Comparison of ENCODE assay signal across 18 cellular contexts in genomic region chr3:49670940-49671290, GRCh38. TPM values are rescaled to one million over a fixed set of nuclear protein-coding genes. Genes with fewer than 3 reads are reported as not detected.
DNase-seq lines count a peak whose midpoint lies in the region; ATAC-seq and TF ChIP-seq lines count a peak whose summit lies in the region.
"Had no signal": no experiment of that assay in that cellular context is flagged by ENCODE, and none has a peak within 500 bp of the region (broad histone marks: within the 10 kb centered on the region; RNA-seq: fewer than 3 reads in every experiment).

No MANE protein-coding gene starts in this region.

- no peak overlapping the region for H3K4me2 ChIP-seq in GM23338

- H3K4me3 ChIP-seq in GM23338: no peak overlapping the region
- H3K4me3 ChIP-seq: GM12878, GM23248, K562, SK-N-MC had no signal

- H3K36me3 ChIP-seq in GM23338 (ENCODE audit: insufficient read depth): no peaks in the 10 kb centered on the region

- no peak overlapping the region for H2AFZ ChIP-seq in GM23338
- H2AFZ ChIP-seq: GM23248 had no signal

- no peaks in the 10 kb centered on the region for H3K27me3 ChIP-seq in GM23338 (ENCODE audit: insufficient read depth)

- no peak for ATAC-seq in GM23338
- no peak for ATAC-seq in activated T-helper 17 cell treated with anti-CD3 and anti-CD28 coated beads, Interleukin-2, amount 50 U/mL, for 72 hours (replicated peaks)

- peaks cover 11% of the 10 kb centered on the region for H3K27me3 Mint-ChIP-seq in GM23338 (ENCODE audit: insufficient read depth, low read depth, poor library complexity)
- no peaks in the 10 kb centered on the region for H3K27me3 Mint-ChIP-seq in activated T-helper 17 cell treated with anti-CD3 and anti-CD28 coated beads, Interleukin-2, amount 50 U/mL, for 72 hours
- no peaks in the 10 kb centered on the region for H3K27me3 Mint-ChIP-seq in mesothelial cell of epicardium (ENCODE audit: low read depth)
- H3K27me3 Mint-ChIP-seq: CD4-positive, alpha-beta memory T cell had no signal

- H3K27ac ChIP-seq in 22Rv1 (peak overlapping the region; percentile 97), GM23338 (ENCODE audit: low read depth) (peak overlapping the region; percentile 69; the same call in 1 of the 2 replicates)
- H3K27ac ChIP-seq: GM23248, SK-N-MC had no signal

- no peak for TF ChIP-seq CTCF in 22Rv1 (IDR thresholded peaks at IDR 0.05)
- no peak for TF ChIP-seq CTCF in GM23338 (conservative IDR thresholded peaks at IDR 0.05; ENCODE audit: low read depth in 2 of 2)
- no peak for TF ChIP-seq CTCF in mesothelial cell of epicardium (IDR thresholded peaks at IDR 0.05; ENCODE audit: unreplicated experiment)

- peaks cover 14% of the 10 kb centered on the region; the same call in 1 of the 2 replicates for H4K20me1 ChIP-seq in GM23338 (replicated peaks; ENCODE audit: insufficient read depth)

- H3K9me3 Mint-ChIP-seq in GM23338 (no peaks in the 10 kb centered on the region), mesothelial cell of epicardium (no peaks in the 10 kb centered on the region)
- no peaks in the 10 kb centered on the region for H3K9me3 Mint-ChIP-seq in activated T-helper 17 cell treated with anti-CD3 and anti-CD28 coated beads, Interleukin-2, amount 50 U/mL, for 72 hours

- H3K27ac Mint-ChIP-seq in GM23338 (peak overlapping the region; percentile 36; the same call in 1 of the 2 replicates), mesothelial cell of epicardium (no peak overlapping the region)
- peak overlapping the region; percentile 61 for H3K27ac Mint-ChIP-seq in activated T-helper 17 cell treated with anti-CD3 and anti-CD28 coated beads, Interleukin-2, amount 50 U/mL, for 72 hours

- no peak overlapping the region; the same call in 2 of the 3 replicates for H3K4me3 Mint-ChIP-seq in GM23338
- no peak overlapping the region for H3K4me3 Mint-ChIP-seq in activated T-helper 17 cell treated with anti-CD3 and anti-CD28 coated beads, Interleukin-2, amount 50 U/mL, for 72 hours
- no peak overlapping the region for H3K4me3 Mint-ChIP-seq in mesothelial cell of epicardium

- peaks cover 8% of the 10 kb centered on the region for H3K36me3 Mint-ChIP-seq in GM23338 (ENCODE audit: low read depth)
- H3K36me3 Mint-ChIP-seq in activated T-helper 17 cell treated with anti-CD3 and anti-CD28 coated beads, Interleukin-2, amount 50 U/mL, for 72 hours (ENCODE audit: low read depth): peaks cover 6% of the 10 kb centered on the region
- no peaks in the 10 kb centered on the region for H3K36me3 Mint-ChIP-seq in mesothelial cell of epicardium

- H3K4me1 ChIP-seq in GM23338 (ENCODE audit: insufficient read depth): peaks cover 15% of the 10 kb centered on the region

- H3F3A ChIP-seq in GM23338 (replicated peaks; ENCODE audit: low read depth): no peaks in the 10 kb centered on the region

- H3K4me1 Mint-ChIP-seq in GM23338: peaks cover 42% of the 10 kb centered on the region
- peaks cover 10% of the 10 kb centered on the region for H3K4me1 Mint-ChIP-seq in activated T-helper 17 cell treated with anti-CD3 and anti-CD28 coated beads, Interleukin-2, amount 50 U/mL, for 72 hours
- peaks cover 33% of the 10 kb centered on the region for H3K4me1 Mint-ChIP-seq in mesothelial cell of epicardium

- H3K79me2 ChIP-seq in GM23338 (replicated peaks; ENCODE audit: insufficient read depth): peaks cover 11% of the 10 kb centered on the region

- no peak for DNase-seq in GM23338 (ENCODE audit: low spot score)
- no peak for DNase-seq in mesothelial cell of epicardium (ENCODE audit: low spot score in 2 of 2, unreplicated experiment in 2 of 2)
- DNase-seq in iPS-NIHi11 (ENCODE audit: low spot score): no peak
- no peak for DNase-seq in activated CD4-positive, alpha-beta T cell treated with anti-CD3 and anti-CD28 coated beads, Interleukin-2, amount 50 U/mL, for 4 hours
- DNase-seq: DMS53, GM23248, NCI-H1105, NCI-H2081, NCI-H2171 treated with DMSO at 0.1 percent for 48 hours, NCI-H446 treated with DMSO at 0.1 percent for 48 hours, SHP77 had no signal

- no peaks in the 10 kb centered on the region for H3K9me2 ChIP-seq in GM23338 (ENCODE audit: insufficient read depth)

TF ChIP-seq in GM23338, 12 proteins besides CTCF, POLR2A, EP300 and RAD21 (continues in another document):
- TF ChIP-seq EZH2phosphoT487 (IDR thresholded peaks at IDR 0.05; ENCODE audit: unreplicated experiment): no peak

RNA-seq across cellular contexts. Expression of gene APEH, which starts 3.2 kb away (rescaled TPM):
- total RNA-seq in GM23338 (2014; rRNA removed; shearing (Covaris generic)): 202 and 264 TPM in 2 replicates
- polyA plus RNA-seq in GM23338 (2016; fragmentation: Nextera tagmentation; extraction: Ambion mirVana): 170 and 178 TPM in 2 replicates
- 100 to 1,000 TPM in 1 of 2 donors, 10 to 100 TPM in 1; 88.6 to 184 TPM for total RNA-seq in activated T-helper 17 cell treated with anti-CD3 and anti-CD28 coated beads, Interleukin-2, amount 50 U/mL, for 72 hours
- 111 to 118 TPM (median 115 TPM) in 3 replicates for total RNA-seq in mesothelial cell of epicardium

RNA-seq across cellular contexts. Expression of gene MST1, which starts 18.4 kb away (rescaled TPM):
- total RNA-seq in GM23338 (2014; rRNA removed; shearing (Covaris generic)): 8.7 and 11.1 TPM in 2 replicates
- polyA plus RNA-seq in GM23338 (2016; fragmentation: Nextera tagmentation; extraction: Ambion mirVana): 5.0 and 5.9 TPM in 2 replicates
- 10 to 100 TPM in 1 of 2 donors, 1 to 10 TPM in 1; 8.4 to 28.2 TPM for total RNA-seq in activated T-helper 17 cell treated with anti-CD3 and anti-CD28 coated beads, Interleukin-2, amount 50 U/mL, for 72 hours
- total RNA-seq in mesothelial cell of epicardium: 101 to 109 TPM (median 103 TPM) in 3 replicates

RNA-seq across cellular contexts. Expression of gene RNF123, which starts 18.4 kb away (rescaled TPM):
- total RNA-seq in GM23338 (2014; rRNA removed; shearing (Covaris generic)): 24.4 and 32.5 TPM in 2 replicates
- polyA plus RNA-seq in GM23338 (2016; fragmentation: Nextera tagmentation; extraction: Ambion mirVana): 13.2 and 14.6 TPM in 2 replicates
- total RNA-seq in activated T-helper 17 cell treated with anti-CD3 and anti-CD28 coated beads, Interleukin-2, amount 50 U/mL, for 72 hours: 10 to 100 TPM; 22.8 to 44.5 TPM
- total RNA-seq in mesothelial cell of epicardium: 57.3 to 59.2 TPM (median 57.5 TPM) in 3 replicates

RNA-seq across cellular contexts. Expression of gene AMIGO3, which starts 48.6 kb away (rescaled TPM):
- total RNA-seq in GM23338 (2014; rRNA removed; shearing (Covaris generic)): 8.2 and 10.4 TPM in 2 replicates
- 2.9 and 3.5 TPM in 2 replicates for polyA plus RNA-seq in GM23338 (2016; fragmentation: Nextera tagmentation; extraction: Ambion mirVana)
- under 1 TPM in 1 of 2 donors, not detected in 1; 0.29 TPM for total RNA-seq in activated T-helper 17 cell treated with anti-CD3 and anti-CD28 coated beads, Interleukin-2, amount 50 U/mL, for 72 hours
- total RNA-seq in mesothelial cell of epicardium: 0.78 to 0.95 TPM in 2 of 3 replicates, not detected in the other
- total RNA-seq: CD4-positive, alpha-beta memory T cell; GM23248 had no signal
- polyA plus RNA-seq: BJ; CD4-positive, alpha-beta memory T cell had no signal

RNA-seq across cellular contexts. Expression of gene GMPPB, which starts 52.8 kb away (rescaled TPM):
- 29.4 and 36.1 TPM in 2 replicates for total RNA-seq in GM23338 (2014; rRNA removed; shearing (Covaris generic))
- polyA plus RNA-seq in GM23338 (2016; fragmentation: Nextera tagmentation; extraction: Ambion mirVana): 7.8 and 10.2 TPM in 2 replicates
- total RNA-seq in activated T-helper 17 cell treated with anti-CD3 and anti-CD28 coated beads, Interleukin-2, amount 50 U/mL, for 72 hours: 10 to 100 TPM; 22.4 to 38.7 TPM
- 32.3 to 33.9 TPM (median 32.7 TPM) in 3 replicates for total RNA-seq in mesothelial cell of epicardium
